Comparison of ENCODE assay signal across 1 cellular context in genomic region chr1:153768316-153769126, GRCh38.
A peak's percentile ranks its signal among the peaks of the same experiment; 100 is the strongest.
TF ChIP-seq lines count a peak whose summit lies in the region.

No MANE protein-coding gene starts in this region.

TF ChIP-seq in HepG2, 621 proteins besides CTCF, POLR2A, EP300 and RAD21 (continued from another document and continues in another):
- TF ChIP-seq ZNF609 (CRISPR knock-in tag; IDR thresholded peaks at IDR 0.05; ENCODE audit: borderline replicate concordance) = peak; percentile 39; the same call in 1 of the 2 replicates
- no peak for TF ChIP-seq HNRNPUL1 (IDR thresholded peaks at IDR 0.05; ENCODE audit: low read depth, low read length)
- no peak for TF ChIP-seq ZZZ3 (CRISPR knock-in tag; IDR thresholded peaks at IDR 0.05; ENCODE audit: borderline replicate concordance)
- no peak for TF ChIP-seq SIN3B (IDR thresholded peaks at IDR 0.05; ENCODE audit: low read length)
- TF ChIP-seq NCOR1 (IDR thresholded peaks at IDR 0.05; ENCODE audit: borderline replicate concordance, low read length) = peak; percentile 34; the same call in 1 of the 2 replicates
- TF ChIP-seq FUBP1 (CRISPR knock-in tag; IDR thresholded peaks at IDR 0.05; ENCODE audit: borderline replicate concordance) = no peak
- peak; percentile 68; the same call in 1 of the 2 replicates for TF ChIP-seq ZNF878 (CRISPR knock-in tag; IDR thresholded peaks at IDR 0.05)
- TF ChIP-seq ZNF556 (CRISPR knock-in tag; IDR thresholded peaks at IDR 0.05; ENCODE audit: borderline replicate concordance) = peak; percentile 39; the same call in 1 of the 2 replicates
- TF ChIP-seq THAP11 (CRISPR knock-in tag; IDR thresholded peaks at IDR 0.05) = peak; percentile 21; the same call in 1 of the 2 replicates
- no peak for TF ChIP-seq ZNF318 (CRISPR knock-in tag; IDR thresholded peaks at IDR 0.05)
- no peak for TF ChIP-seq RERE (CRISPR knock-in tag; IDR thresholded peaks at IDR 0.05; ENCODE audit: low read depth)
- peak; percentile 17; the same call in 1 of the 2 replicates for TF ChIP-seq GMEB1 (CRISPR knock-in tag; IDR thresholded peaks at IDR 0.05; ENCODE audit: borderline replicate concordance)
- no peak for TF ChIP-seq ZKSCAN8 (CRISPR knock-in tag; IDR thresholded peaks at IDR 0.05; ENCODE audit: borderline replicate concordance)
- no peak for TF ChIP-seq CHCHD3 (CRISPR knock-in tag; IDR thresholded peaks at IDR 0.05)
- TF ChIP-seq ZNF430 (CRISPR knock-in tag; IDR thresholded peaks at IDR 0.05) = no peak
- peak; percentile 54; the same call in 1 of the 2 replicates for TF ChIP-seq HIC2 (CRISPR knock-in tag; IDR thresholded peaks at IDR 0.05; ENCODE audit: low read depth)
- no peak for TF ChIP-seq ZNF326 (CRISPR knock-in tag; IDR thresholded peaks at IDR 0.05; ENCODE audit: borderline replicate concordance)
- no peak for TF ChIP-seq ZNF547 (CRISPR knock-in tag; IDR thresholded peaks at IDR 0.05)
- no peak for TF ChIP-seq ZNF576 (CRISPR knock-in tag; IDR thresholded peaks at IDR 0.05)
- TF ChIP-seq DMAP1 (CRISPR knock-in tag; IDR thresholded peaks at IDR 0.05) = peak; percentile 24; the same call in 1 of the 2 replicates
- TF ChIP-seq ASH2L (IDR thresholded peaks at IDR 0.05; ENCODE audit: insufficient read length, low read depth, low read length) = peak; percentile 76
- no peak for TF ChIP-seq MED1 (CRISPR knock-in tag; IDR thresholded peaks at IDR 0.05)
- TF ChIP-seq CBFB (CRISPR knock-in tag; IDR thresholded peaks at IDR 0.05) = 0 out of 2 replicates have a peak, but pooled peaks have one; percentile 36
